Comparison of ENCODE assay signal across 25 cellular contexts in the genomic region with DNA sequence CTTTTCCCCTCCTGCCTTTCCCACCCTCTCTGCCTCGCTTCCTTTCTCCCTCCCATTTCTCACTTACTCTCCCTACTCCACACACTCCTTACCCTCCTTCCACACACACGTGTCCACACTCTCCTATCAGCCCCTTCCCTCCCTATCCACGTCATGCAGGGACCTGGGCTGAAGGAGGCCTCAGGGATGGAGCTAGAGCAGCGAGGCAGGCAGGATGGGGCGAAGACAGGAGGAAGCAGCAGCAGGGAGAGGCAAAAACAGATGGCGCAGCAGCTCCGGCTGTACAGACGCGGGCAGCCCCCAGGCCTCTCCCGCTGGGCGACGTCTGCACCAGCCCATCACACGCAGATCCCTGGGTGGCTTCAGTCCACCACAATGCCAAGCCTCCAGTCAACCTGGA.
"Had no signal": no experiment of that assay in that cellular context is flagged by ENCODE, and none has a peak within 500 bp of the region (broad histone marks: within the 10 kb centered on the region; RNA-seq: fewer than 3 reads in every experiment).

No MANE protein-coding gene starts in this region.

- H3K27me3 Mint-ChIP-seq: naive B cell had no signal

- H3K4me3 ChIP-seq: colonic mucosa, gastroesophageal sphincter, psoas muscle, sigmoid colon, thyroid gland, upper lobe of left lung had no signal

- H3K4me1 ChIP-seq: colonic mucosa, gastroesophageal sphincter, parathyroid adenoma, psoas muscle, sigmoid colon, thyroid gland, upper lobe of left lung had no signal

- H3K9ac ChIP-seq: parathyroid adenoma had no signal

- H3K9me3 ChIP-seq: colonic mucosa, psoas muscle, sigmoid colon, thyroid gland, upper lobe of left lung had no signal

- H3K27me3 ChIP-seq: colonic mucosa, thyroid gland, upper lobe of left lung had no signal

- H3K27ac Mint-ChIP-seq: activated naive CD4-positive, alpha-beta T cell treated with anti-CD3 and anti-CD28 coated beads, Interleukin-2, amount 50 U/mL, for 72 hours; activated T-cell treated with anti-CD3 and anti-CD28 coated beads, Interleukin-2, amount 50 U/mL, for 72 hours; effector memory CD8-positive, alpha-beta T cell; mesothelial cell of epicardium; stimulated activated effector memory CD8-positive, alpha-beta T cell treated with anti-CD3 and anti-CD28 coated beads, Interleukin-12 subunit alpha, Interleukin-12 subunit beta, amount 100 ng/mL, for 72 hours; stimulated activated naive CD8-positive, alpha-beta T cell treated with anti-CD3 and anti-CD28 coated beads, Interleukin-15, Interleukin-2, amounts not matched to agents 100 ng/mL and 50 ng/mL, for 24 hours; T-helper 17 cell had no signal

- ATAC-seq: activated naive CD4-positive, alpha-beta T cell treated with anti-CD3 and anti-CD28 coated beads, Interleukin-2, amount 50 U/mL, for 72 hours; activated T-cell treated with anti-CD3 and anti-CD28 coated beads, Interleukin-2, amount 50 U/mL, for 72 hours; effector memory CD8-positive, alpha-beta T cell; gastroesophageal sphincter; left cardiac atrium; left ventricle myocardium superior; psoas muscle; T-helper 17 cell had no signal

- H3K4me3 Mint-ChIP-seq: activated T-cell treated with anti-CD3 and anti-CD28 coated beads, Interleukin-2, amount 50 U/mL, for 72 hours; effector memory CD8-positive, alpha-beta T cell; mesothelial cell of epicardium; naive B cell; stimulated activated effector memory CD8-positive, alpha-beta T cell treated with anti-CD3 and anti-CD28 coated beads, Interleukin-12 subunit alpha, Interleukin-12 subunit beta, amount 100 ng/mL, for 72 hours; stimulated activated naive CD8-positive, alpha-beta T cell treated with anti-CD3 and anti-CD28 coated beads, Interleukin-15, Interleukin-2, amounts not matched to agents 100 ng/mL and 50 ng/mL, for 24 hours; T-helper 17 cell had no signal

- H3K36me3 ChIP-seq: colonic mucosa, gastroesophageal sphincter, sigmoid colon, thyroid gland, upper lobe of left lung had no signal

- H3K9me3 Mint-ChIP-seq: activated naive CD4-positive, alpha-beta T cell treated with anti-CD3 and anti-CD28 coated beads, Interleukin-2, amount 50 U/mL, for 72 hours; activated T-cell treated with anti-CD3 and anti-CD28 coated beads, Interleukin-2, amount 50 U/mL, for 72 hours; mesothelial cell of epicardium; stimulated activated naive CD8-positive, alpha-beta T cell treated with anti-CD3 and anti-CD28 coated beads, Interleukin-15, Interleukin-2, amounts not matched to agents 100 ng/mL and 50 ng/mL, for 24 hours had no signal

- H2AFZ ChIP-seq: parathyroid adenoma had no signal

- H3K4me1 Mint-ChIP-seq: mesothelial cell of epicardium; naive B cell; stimulated activated effector memory CD8-positive, alpha-beta T cell treated with anti-CD3 and anti-CD28 coated beads, Interleukin-12 subunit alpha, Interleukin-12 subunit beta, amount 100 ng/mL, for 72 hours; T-helper 17 cell had no signal

- H3K79me2 ChIP-seq: parathyroid adenoma had no signal

- H3K36me3 Mint-ChIP-seq: mesothelial cell of epicardium; naive B cell; stimulated activated effector memory CD8-positive, alpha-beta T cell treated with anti-CD3 and anti-CD28 coated beads, Interleukin-12 subunit alpha, Interleukin-12 subunit beta, amount 100 ng/mL, for 72 hours had no signal

- H3K27ac ChIP-seq: colonic mucosa, gastroesophageal sphincter, parathyroid adenoma, psoas muscle, sigmoid colon, thyroid gland, upper lobe of left lung had no signal

- DNase-seq: activated CD4-positive, CD25-positive, alpha-beta regulatory T cell treated with anti-CD3 and anti-CD28 coated beads, Interleukin-2, amount 50 U/mL, for 72 hours; activated naive CD4-positive, alpha-beta T cell; activated T-cell treated with anti-CD3 and anti-CD28 coated beads for 4 hours; activated T-cell treated with anti-CD3 and anti-CD28 coated beads, Interleukin-2, amount 50 U/mL, for 72 hours; colonic mucosa; effector memory CD8-positive, alpha-beta T cell; hippocampal formation; left ventricle myocardium superior; naive B cell; nucleus accumbens; psoas muscle; sigmoid colon; small intestine; stimulated activated CD4-positive, alpha-beta T cell treated with anti-CD3 and anti-CD28 coated beads, Interleukin-4, amount 100 ng/mL, for 24 hours; T-helper 17 cell; T1000; thyroid gland had no signal
